8 cellular contexts compared by ENCODE assay signal in genomic region chr1:81801834-81802531, GRCh38. TPM values are rescaled to one million over a fixed set of nuclear protein-coding genes. Genes with fewer than 3 reads are reported as not detected.
A peak's percentile ranks its signal among the peaks of the same experiment; 100 is the strongest.
DNase-seq lines count a peak whose midpoint lies in the region; ATAC-seq lines count a peak whose summit lies in the region.

No MANE protein-coding gene starts in this region.

- peaks cover 47% of the 10 kb centered on the region for H3K27me3 Mint-ChIP-seq in stimulated activated naive CD8-positive, alpha-beta T cell treated with anti-CD3 and anti-CD28 coated beads, Interleukin-15, amount 100 ng/mL, for 72 hours

- intact Hi-C loops in posterior vena cava (cut with DNase I), result loop anchor here (10.0 kb wide), 3 partner anchors 153 to 423 kb away; no protein-coding TSS in a partner anchor

- H3K4me3 Mint-ChIP-seq in stimulated activated naive CD8-positive, alpha-beta T cell treated with anti-CD3 and anti-CD28 coated beads, Interleukin-15, amount 100 ng/mL, for 72 hours, result peak overlapping the region; percentile 15 to 50

- ATAC-seq in stimulated activated naive CD8-positive, alpha-beta T cell treated with anti-CD3 and anti-CD28 coated beads, Interleukin-15, amount 100 ng/mL, for 72 hours, result no peak
- no peak for ATAC-seq in stimulated activated naive CD8-positive, alpha-beta T cell treated with anti-CD3 and anti-CD28 coated beads, Interleukin-15, Interleukin-2, amounts not matched to agents 100 U/mL and 50 U/mL, for 24 hours
- ATAC-seq in GM18861 (IDR thresholded peaks at IDR 0.05; ENCODE audit: unreplicated experiment), result no peak
- no peak for ATAC-seq in HG02970 (IDR thresholded peaks at IDR 0.05; ENCODE audit: low FRiP score, unreplicated experiment)

- no peak overlapping the region for H3K27ac Mint-ChIP-seq in stimulated activated naive CD8-positive, alpha-beta T cell treated with anti-CD3 and anti-CD28 coated beads, Interleukin-15, amount 100 ng/mL, for 72 hours

- DNase-seq in stimulated activated naive CD8-positive, alpha-beta T cell treated with anti-CD3 and anti-CD28 coated beads, Interleukin-15, amount 100 ng/mL, for 72 hours, result no peak
- DNase-seq in stimulated activated naive CD8-positive, alpha-beta T cell treated with anti-CD3 and anti-CD28 coated beads, Interleukin-15, Interleukin-2, amounts not matched to agents 100 U/mL and 50 U/mL, for 24 hours, result no peak
- peak; percentile 50 for DNase-seq in T1000 (lab: John Stamatoyannopoulos, UW)
- peak; percentile 59 for DNase-seq in glomerular visceral epithelial cell (ENCODE audit: extremely low spot score)
- peak; percentile 80 for DNase-seq in posterior vena cava (ENCODE audit: low spot score)
- DNase-seq in NCI-H2029 treated with DMSO at 0.1 percent for 48 hours (lab: John Stamatoyannopoulos, UW), result no peak

- peaks cover 22% of the 10 kb centered on the region for H3K4me1 Mint-ChIP-seq in stimulated activated naive CD8-positive, alpha-beta T cell treated with anti-CD3 and anti-CD28 coated beads, Interleukin-15, amount 100 ng/mL, for 72 hours

- no peaks in the 10 kb centered on the region for H3K9me3 Mint-ChIP-seq in stimulated activated naive CD8-positive, alpha-beta T cell treated with anti-CD3 and anti-CD28 coated beads, Interleukin-15, amount 100 ng/mL, for 72 hours

RNA-seq across cellular contexts. Expression of gene ADGRL2, which starts 1.2 kb away (rescaled TPM):
- total RNA-seq in posterior vena cava, result 10 to 100 TPM; 40.6 to 58.9 TPM

Comparison
In these comparisons a context has a peak if more than half of its experiments do, and no peak if none do; other contexts are left out.
1. DNase-seq: peak in T1000 (single experiment), glomerular visceral epithelial cell (single experiment) and posterior vena cava (single experiment); none in stimulated activated naive CD8-positive, alpha-beta T cell treated with anti-CD3 and anti-CD28 coated beads, Interleukin-15, amount 100 ng/mL, for 72 hours (0 of 2), stimulated activated naive CD8-positive, alpha-beta T cell treated with anti-CD3 and anti-CD28 coated beads, Interleukin-15, Interleukin-2, amounts not matched to agents 100 U/mL and 50 U/mL, for 24 hours (single experiment) and NCI-H2029 treated with DMSO at 0.1 percent for 48 hours (single experiment).